ENCODE assay signal across 8 cellular contexts in the genomic region with DNA sequence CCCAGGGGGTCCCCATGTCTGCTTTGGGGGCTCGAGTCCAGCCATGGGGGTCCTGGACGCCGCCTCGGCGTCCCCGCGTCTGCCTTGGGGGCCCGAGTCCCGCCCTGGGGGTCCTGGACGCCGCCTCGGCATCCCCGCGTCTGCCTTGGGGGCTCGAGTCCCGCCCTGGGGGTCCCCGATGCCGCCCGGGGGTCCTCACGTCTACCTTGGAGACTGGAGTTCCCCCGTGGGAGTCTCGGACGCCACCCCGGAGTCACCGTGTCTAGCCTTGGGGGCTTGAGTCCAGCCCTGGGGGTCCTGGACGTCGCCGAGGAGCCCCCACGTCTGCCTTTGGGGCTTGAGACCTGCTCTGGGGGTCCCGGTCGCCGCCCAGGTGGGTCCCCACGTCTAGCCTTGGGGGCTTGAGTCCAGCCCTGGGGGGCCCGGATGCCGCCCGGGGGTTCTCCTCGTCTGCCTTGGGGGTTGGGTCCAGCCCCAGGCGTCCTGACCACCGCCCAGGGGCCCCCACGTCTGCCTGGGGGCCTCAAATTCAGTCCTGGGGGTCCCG.
DNase-seq lines count a peak whose midpoint lies in the region; ATAC-seq and TF ChIP-seq lines count a peak whose summit lies in the region.

No MANE protein-coding gene starts in this region.

- H3K36me3 ChIP-seq in DND-41 (ENCODE audit: insufficient read depth, low read length) (peaks cover 26% of the 10 kb centered on the region), WERI-Rb-1 (peaks cover 15% of the 10 kb centered on the region)

- intact Hi-C loops in posterior cingulate gyrus (cut with DNase I): no loop called here

- peak overlapping the region; percentile 94 for H3K9ac ChIP-seq in DND-41 (ENCODE audit: low read depth, low read length)

- no peak for ATAC-seq in DND-41 (ENCODE audit: insufficient read depth, low read depth)
- ATAC-seq in HG02763 (IDR thresholded peaks at IDR 0.05; ENCODE audit: unreplicated experiment): no peak

- DNase-seq in DND-41 (no peak), WERI-Rb-1 (no peak), foreskin fibroblast (peak in 1 of 2 donors; percentile 10), posterior cingulate gyrus (peak in 6 of 10 donors; percentile 9 to 85 (median 48)), ACHN (no peak), caudate nucleus (lab: John Stamatoyannopoulos, UW) (no peak), NCI-H510A treated with DMSO at 0.1 percent for 48 hours (lab: John Stamatoyannopoulos, UW) (no peak)

- H4K20me1 ChIP-seq in DND-41 (ENCODE audit: insufficient read depth, low read length): peaks cover 37% of the 10 kb centered on the region

- H3K27ac ChIP-seq in DND-41 (ENCODE audit: low read length): peak overlapping the region; percentile 73
- peak overlapping the region; percentile 85 for H3K27ac ChIP-seq in WERI-Rb-1
- H3K27ac ChIP-seq in caudate nucleus (ENCODE audit: low read depth, low read length): no peak overlapping the region

- H3K79me2 ChIP-seq in DND-41 (ENCODE audit: insufficient read depth, low read length): peaks cover 36% of the 10 kb centered on the region

- H3K4me1 ChIP-seq in DND-41 (ENCODE audit: insufficient read depth, low read length): peaks cover 33% of the 10 kb centered on the region

- in situ Hi-C loops in ACHN (cut with HindIII; ENCODE audit: low pct_ligation_motif_present, low pct_unique_long_range_greater_than_20kb, low sequenced_read_pairs): no loop called here

- H3K9me3 ChIP-seq in DND-41 (ENCODE audit: insufficient read depth, low read length, severe bottlenecking) (no peaks in the 10 kb centered on the region), WERI-Rb-1 (ENCODE audit: severe bottlenecking) (no peaks in the 10 kb centered on the region)

- H2AFZ ChIP-seq in DND-41 (ENCODE audit: low read depth, low read length): peak overlapping the region; percentile 48

- peak overlapping the region; percentile 62 to 68 for H3K4me3 ChIP-seq in DND-41 (ENCODE audit: low read depth in 1 of 2, low read length in 2 of 2)
- H3K4me3 ChIP-seq in WERI-Rb-1 (ENCODE audit: low read depth, low read length): peak overlapping the region; percentile 94
- H3K4me3 ChIP-seq in foreskin fibroblast (ENCODE audit: low read depth in 1 of 2, low read length in 2 of 2): peak overlapping the region; percentile 82 to 93

- peak overlapping the region; percentile 98 for H3K4me2 ChIP-seq in DND-41 (ENCODE audit: insufficient read depth, low read length)

- TF ChIP-seq CTCF in DND-41 (IDR thresholded peaks at IDR 0.05; ENCODE audit: borderline replicate concordance, extremely low read depth, low read length, poor library complexity, severe bottlenecking) (no peak), WERI-Rb-1 (IDR thresholded peaks at IDR 0.05; ENCODE audit: low read depth, low read length) (no peak), foreskin fibroblast (IDR thresholded peaks at IDR 0.05; ENCODE audit: low read depth, low read length) (no peak)

- H3K27me3 ChIP-seq in DND-41 (ENCODE audit: insufficient read depth, low read length, poor library complexity): no peaks in the 10 kb centered on the region
- H3K27me3 ChIP-seq in WERI-Rb-1 (ENCODE audit: insufficient read depth, low read depth, severe bottlenecking): no peaks in the 10 kb centered on the region

Comparison
In these comparisons a context has a peak if more than half of its experiments do, and no peak if none do; other contexts are left out.
1. DNase-seq: peak in posterior cingulate gyrus (6 of 10); none in DND-41 (single experiment), WERI-Rb-1 (single experiment), ACHN (single experiment), caudate nucleus (0 of 61) and NCI-H510A treated with DMSO at 0.1 percent for 48 hours (single experiment).
2. Peak in every context shown above with its lines, with median percentiles within 50 percentile points of each other: H3K4me3 ChIP-seq.